Comparison of ENCODE assay signal across 22 cellular contexts in the genomic region with DNA sequence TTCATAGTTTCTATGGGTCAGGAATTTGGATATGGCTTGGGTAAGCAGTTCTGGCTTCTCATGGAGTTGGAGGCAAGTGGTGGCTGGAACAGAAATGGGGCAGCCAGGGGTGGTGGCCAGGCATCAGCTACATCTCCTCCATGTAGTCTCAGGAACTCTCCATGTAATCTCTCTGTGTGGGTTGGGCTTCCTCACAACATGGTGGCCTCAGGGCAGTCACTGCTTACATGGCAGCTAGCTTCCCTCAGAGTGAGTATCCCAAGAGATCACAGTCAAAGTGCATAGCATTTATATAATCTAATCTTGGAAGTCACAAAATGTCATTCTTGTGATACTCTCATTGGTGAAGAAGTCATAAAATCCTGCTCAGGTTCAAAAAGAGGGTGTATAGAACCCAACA. TPM values are rescaled to one million over a fixed set of nuclear protein-coding genes. Genes with fewer than 3 reads are reported as not detected.
DNase-seq lines count a peak whose midpoint lies in the region; ATAC-seq, FAIRE-seq and TF ChIP-seq lines count a peak whose summit lies in the region.
"Had no signal": no experiment of that assay in that cellular context is flagged by ENCODE, and none has a peak within 500 bp of the region (broad histone marks: within the 10 kb centered on the region; RNA-seq: fewer than 3 reads in every experiment).

No MANE protein-coding gene starts in this region.

- in situ Hi-C loops in GM12878 (cut with MboI), result no loop called here

- TF ChIP-seq CTCF in HCT116 (IDR thresholded peaks at IDR 0.05 in 2 of 3, conservative IDR thresholded peaks at IDR 0.05 in 1 of 3; ENCODE audit: borderline replicate concordance in 1 of 3, insufficient read depth in 1 of 3, low read depth in 2 of 3, low read length in 2 of 3), result no peak
- TF ChIP-seq CTCF in GM12878 (IDR thresholded peaks at IDR 0.05 in 2 of 3, conservative IDR thresholded peaks at IDR 0.05 in 1 of 3; ENCODE audit: control insufficient read depth in 2 of 3, extremely low read depth in 1 of 3, insufficient read depth in 1 of 3, low read depth in 3 of 3, low read length in 3 of 3), result no peak
- TF ChIP-seq CTCF in coronary artery (IDR thresholded peaks at IDR 0.05), result no peak
- TF ChIP-seq CTCF in lower leg skin (IDR thresholded peaks at IDR 0.05), result no peak

- H2AFZ ChIP-seq in HCT116 (ENCODE audit: low read depth, low read length, poor library complexity, severe bottlenecking), result no peak overlapping the region
- H2AFZ ChIP-seq in GM12878 (ENCODE audit: control insufficient read depth, low read depth, low read length), result no peak overlapping the region

- no peaks in the 10 kb centered on the region for H3K4me1 ChIP-seq in HCT116 (ENCODE audit: control insufficient read depth in 1 of 2, insufficient read depth in 2 of 2, low read length in 2 of 2)
- peaks cover 30% of the 10 kb centered on the region for H3K4me1 ChIP-seq in GM12878 (ENCODE audit: control insufficient read depth, insufficient read depth, low read length)
- H3K4me1 ChIP-seq: A549, Caco-2 had no signal

- H3K36me3 Mint-ChIP-seq in memory B cell, result peaks cover 34% of the 10 kb centered on the region

- H3K9me3 ChIP-seq in HCT116 (ENCODE audit: control insufficient read depth in 1 of 2, insufficient read depth in 1 of 2, low read depth in 1 of 2, low read length in 2 of 2), result peaks cover 0 to 10% of the 10 kb centered on the region in 2 experiments; a peak in 1 of 4 replicates
- no peaks in the 10 kb centered on the region; the same call in 2 of the 3 replicates for H3K9me3 ChIP-seq in GM12878 (replicated peaks; ENCODE audit: control insufficient read depth, insufficient read depth, low read length)
- H3K9me3 ChIP-seq: A549 had no signal

- no peak overlapping the region for H3K27ac ChIP-seq in HCT116 (ENCODE audit: low read depth, low read length)
- no peak overlapping the region for H3K27ac ChIP-seq in GM12878 (ENCODE audit: control insufficient read depth, insufficient read depth)
- no peak overlapping the region for H3K27ac ChIP-seq in coronary artery
- H3K27ac ChIP-seq: 22Rv1, A549, C4-2B had no signal

- peaks cover 7% of the 10 kb centered on the region for H3K9me3 Mint-ChIP-seq in memory B cell

- POLR2A ChIA-PET in HCT116 (lab: Charles Lee), result interaction anchor here (0.7 kb wide), 1 partner anchor 31 kb away, joined by 4 read pairs; no protein-coding TSS in a partner anchor
- POLR2A ChIA-PET in GM12878 (lab: Charles Lee), result no interaction called here

- no peak for TF ChIP-seq EP300 in GM12878 (IDR thresholded peaks at IDR 0.05; ENCODE audit: borderline replicate concordance in 1 of 2, control insufficient read depth in 1 of 2, low read depth in 2 of 2, low read length in 2 of 2)

- no peak overlapping the region for H3K4me2 ChIP-seq in HCT116 (ENCODE audit: low read length)
- H3K4me2 ChIP-seq in GM12878 (ENCODE audit: control insufficient read depth, insufficient read depth), result no peak overlapping the region
- H3K4me2 ChIP-seq: A549 had no signal

- H3K36me3 ChIP-seq in HCT116 (ENCODE audit: control insufficient read depth in 1 of 2, insufficient read depth in 2 of 2, low read length in 2 of 2) (no peaks in the 10 kb centered on the region), GM12878 (ENCODE audit: control insufficient read depth in 2 of 2, insufficient read depth in 2 of 2, low read length in 1 of 2) (peaks cover 0 to 11% of the 10 kb centered on the region in 2 experiments; a peak in 1 of 4 replicates)

- H4K20me1 ChIP-seq in HCT116 (ENCODE audit: insufficient read depth) (no peaks in the 10 kb centered on the region), GM12878 (ENCODE audit: control insufficient read depth, insufficient read depth) (no peaks in the 10 kb centered on the region)
- H4K20me1 ChIP-seq: BLaER1 treated with 17β-estradiol and CSF1 and Interleukin-3, amounts not matched to agents 10 nM and 100 nM had no signal

- H3K9me2 ChIP-seq in HCT116 (ENCODE audit: insufficient read depth), result no peaks in the 10 kb centered on the region

- RAD21 ChIA-PET in HCT116 (lab: Charles Lee; ENCODE audit: low non-redundant PET in 1 of 2, low total read pairs in 2 of 2, uncharacterized antibody in 2 of 2, unreplicated experiment in 2 of 2), result no interaction called here
- RAD21 ChIA-PET in GM12878 (lab: Charles Lee; ENCODE audit: unreplicated experiment), result interaction anchor here (1.3 to 1.9 kb wide), 3 partner anchors 16 to 80 kb away, joined by 3 to 10 read pairs (median 5); no protein-coding TSS in a partner anchor

- no peaks in the 10 kb centered on the region for H3K79me2 ChIP-seq in HCT116 (ENCODE audit: insufficient read depth, low read length)
- no peaks in the 10 kb centered on the region; the same call in 1 of the 2 replicates for H3K79me2 ChIP-seq in GM12878 (ENCODE audit: control insufficient read depth, insufficient read depth, low read length)

- H3K27me3 Mint-ChIP-seq in memory B cell, result no peaks in the 10 kb centered on the region
- H3K27me3 Mint-ChIP-seq: B cell; CD4-positive, alpha-beta memory T cell; CD8-positive, alpha-beta memory T cell had no signal

- TF ChIP-seq RAD21 in HCT116 (IDR thresholded peaks at IDR 0.05; ENCODE audit: low read depth), result no peak
- TF ChIP-seq RAD21 in GM12878 (IDR thresholded peaks at IDR 0.05; ENCODE audit: insufficient read depth, low read depth, low read length), result no peak

- H3K27ac Mint-ChIP-seq in memory B cell, result peak overlapping the region; percentile 58
- H3K27ac Mint-ChIP-seq: B cell had no signal

- H3K4me3 Mint-ChIP-seq in memory B cell, result no peak overlapping the region
- H3K4me3 Mint-ChIP-seq: B cell; CD8-positive, alpha-beta memory T cell had no signal

- intact Hi-C loops in HCT116 (cut with micrococcal nuclease) (no loop called here), GM12878 (cut with micrococcal nuclease; ENCODE audit: unreplicated experiment) (no loop called here), lower leg skin (cut with DNase I; ENCODE audit: low total_unique reads) (no loop called here)

- no TSS peak for BruUV-seq in HCT116 (replicated peaks; lab: Mats Ljungman, UMichigan)
- BruUV-seq in GM12878 (replicated peaks; lab: Mats Ljungman, UMichigan), result no TSS peak

- TF ChIP-seq POLR2A in HCT116 (IDR thresholded peaks at IDR 0.05; ENCODE audit: borderline replicate concordance, extremely low read depth, insufficient read depth, insufficient read length) (no peak), GM12878 (IDR thresholded peaks at IDR 0.05; ENCODE audit: low read depth, low read length) (no peak), lower leg skin (IDR thresholded peaks at IDR 0.05) (no peak)

- H3K9ac ChIP-seq in HCT116 (ENCODE audit: low read length) (no peak overlapping the region), GM12878 (ENCODE audit: control insufficient read depth, insufficient read depth, low read length) (no peak overlapping the region)
- H3K9ac ChIP-seq: BLaER1 treated with 17β-estradiol and CSF1 and Interleukin-3, amounts not matched to agents 10 nM and 100 nM had no signal

- no peak for FAIRE-seq in GM12878 (lab: Jason Lieb, UNC)
- FAIRE-seq: A549, D721Med, G401.6, GM12892, GM18507 had no signal

- H3K4me1 Mint-ChIP-seq in memory B cell, result peaks cover 20% of the 10 kb centered on the region

- no peaks in the 10 kb centered on the region for H3K27me3 ChIP-seq in HCT116 (ENCODE audit: insufficient read depth, low read length)
- H3K27me3 ChIP-seq in GM12878 (replicated peaks in 1 of 2; ENCODE audit: control insufficient read depth in 2 of 2, insufficient read depth in 2 of 2, low read length in 1 of 2), result no peaks in the 10 kb centered on the region
- H3K27me3 ChIP-seq: BLaER1 treated with 17β-estradiol and CSF1 and Interleukin-3, amounts not matched to agents 10 nM and 100 nM had no signal

- CTCF ChIA-PET in HCT116 (lab: Charles Lee), result no interaction called here
- CTCF ChIA-PET in GM12878 (lab: Yijun Ruan, JAX), result interaction anchor here (1.0 to 1.6 kb wide), 5 partner anchors 15 to 84 kb away, joined by 3 read pairs; no protein-coding TSS in a partner anchor

- no peak for DNase-seq in HCT116 (ENCODE audit: low read depth, low spot score)
- no peak for DNase-seq in GM12878 (ENCODE audit: low read depth, low spot score)
- no peak for DNase-seq in memory B cell (ENCODE audit: low spot score in 2 of 2)
- DNase-seq in coronary artery (ENCODE audit: low spot score), result no peak
- no peak for DNase-seq in NCI-H2107 treated with DMSO at 0.1 percent for 48 hours (lab: John Stamatoyannopoulos, UW; ENCODE audit: unreplicated experiment)
- DNase-seq in lower leg skin (ENCODE audit: low spot score in 2 of 2), result no peak
- DNase-seq: AML-193; Caco-2; Calu3; CD4-positive, alpha-beta memory T cell; CD8-positive, alpha-beta memory T cell; DMS79 treated with DMSO at 0.1 percent for 48 hours; GF-D8 had no signal

- SMC1A ChIA-PET in GM12878 (lab: Charles Lee; ENCODE audit: uncharacterized antibody, unreplicated experiment), result interaction anchor here (1.2 to 1.7 kb wide), 3 partner anchors 16 to 178 kb away, joined by 3 to 10 read pairs (median 4); no protein-coding TSS in a partner anchor

- no peak overlapping the region for H3K4me3 ChIP-seq in HCT116 (replicated peaks in 1 of 2; ENCODE audit: low read depth in 1 of 2, low read length in 2 of 2)
- H3K4me3 ChIP-seq in GM12878, result no peak overlapping the region
- H3K4me3 ChIP-seq in coronary artery, result no peak overlapping the region
- no peak overlapping the region for H3K4me3 ChIP-seq in lower leg skin (ENCODE audit: low read depth, poor library complexity, severe bottlenecking)
- H3K4me3 ChIP-seq: A549; BLaER1 treated with 17β-estradiol and CSF1 and Interleukin-3, amounts not matched to agents 10 nM and 100 nM had no signal

- ATAC-seq in HCT116 (no peak), GM12878 (no peak), memory B cell (ENCODE audit: low read depth) (no peak)
- ATAC-seq: A549 had no signal

RNA-seq across cellular contexts. Expression of a gene that starts 25.7 kb away (rescaled TPM):
- total RNA-seq in HCT116 (2021; ENCODE audit: unreplicated experiment) (6.6 TPM), GM12878 (2014; rRNA removed) (29.5 and 30.4 TPM in 2 replicates), GM12878 (2014; rRNA removed; fragmentation: Illumina TruSeq; extraction: Trizol) (32.2 and 32.3 TPM in 2 replicates), GM12878 (2021) (26.3 and 29.0 TPM in 2 replicates), lower leg skin (10 to 100 TPM; 13.2 to 18.6 (median 16.3) TPM)
- polyA plus RNA-seq in HCT116 (2012), result 5.4 and 6.1 TPM in 2 replicates
- 81.0 and 93.9 TPM in 2 replicates for total RNA-seq in GM12878 (2013; cell fraction: nucleolus; rRNA removed)
- polyA plus RNA-seq in GM12878 (2011; ENCODE audit: low read depth), result 21.6 TPM
- polyA plus RNA-seq in GM12878 (2011; rRNA removed) (65.9 and 71.7 TPM in 2 replicates), GM12878 (2014; fragmentation: Illumina TruSeq; extraction: Trizol) (40.0 and 42.3 TPM in 2 replicates), GM12878 (2014; fragmentation: Nextera tagmentation; extraction: Ambion mirVana) (10 to 100 TPM; 24.7 to 28.5 TPM), GM12878 (2014; rRNA removed) (24.3 and 29.2 TPM in 2 replicates), GM12878 (2016; fragmentation: Nextera tagmentation; extraction: Ambion mirVana) (10 to 100 TPM; 35.7 to 36.4 TPM)
- polyA plus RNA-seq in GM12878 (2011; cell fraction: cytosol; rRNA removed), result 42.6 and 46.8 TPM in 2 replicates
- 23.1 and 25.8 TPM in 2 replicates for polyA plus RNA-seq in GM12878 (2011; cell fraction: nucleus; rRNA removed)
- polyA plus RNA-seq in GM12878 (2012), result 20.0 and 23.8 TPM in 2 replicates
- polyA minus RNA-seq in GM12878 (2011; rRNA and poly(A)+ RNA removed), result 47.7 and 66.8 TPM in 2 replicates
- 9.9 and 15.5 TPM in 2 replicates for polyA minus RNA-seq in GM12878 (2011; cell fraction: cytosol; rRNA and poly(A)+ RNA removed)
- 23.2 and 32.4 TPM in 2 replicates for polyA minus RNA-seq in GM12878 (2011; cell fraction: nucleus; rRNA and poly(A)+ RNA removed)

RNA-seq across cellular contexts. Expression of a gene that starts 29.1 kb away (rescaled TPM):
- total RNA-seq in HCT116 (2021; ENCODE audit: unreplicated experiment) (30.5 TPM), GM12878 (2014; rRNA removed) (65.4 and 69.4 TPM in 2 replicates), GM12878 (2014; rRNA removed; fragmentation: Illumina TruSeq; extraction: Trizol) (32.7 and 34.9 TPM in 2 replicates), GM12878 (2021) (73.9 and 75.2 TPM in 2 replicates), lower leg skin (10 to 100 TPM; 36.7 to 53.4 (median 48.3) TPM)
- polyA plus RNA-seq in HCT116 (2012), result 19.3 and 20.5 TPM in 2 replicates
- total RNA-seq in GM12878 (2013; cell fraction: nucleolus; rRNA removed), result 88.8 and 93.7 TPM in 2 replicates
- 6.6 TPM for polyA plus RNA-seq in GM12878 (2011; ENCODE audit: low read depth)
- polyA plus RNA-seq in GM12878 (2011; rRNA removed) (36.4 and 44.1 TPM in 2 replicates), GM12878 (2014; fragmentation: Illumina TruSeq; extraction: Trizol) (22.4 and 26.2 TPM in 2 replicates), GM12878 (2014; fragmentation: Nextera tagmentation; extraction: Ambion mirVana) (10 to 100 TPM in 1 of 2 experiments, 1 to 10 TPM in 1; 6.2 to 19.5 TPM), GM12878 (2014; rRNA removed) (52.3 and 62.0 TPM in 2 replicates), GM12878 (2016; fragmentation: Nextera tagmentation; extraction: Ambion mirVana) (10 to 100 TPM in 1 of 2 experiments, 1 to 10 TPM in 1; 4.3 to 11.7 TPM)
- polyA plus RNA-seq in GM12878 (2011; cell fraction: cytosol; rRNA removed), result 32.3 and 38.9 TPM in 2 replicates
- 59.7 and 70.4 TPM in 2 replicates for polyA plus RNA-seq in GM12878 (2011; cell fraction: nucleus; rRNA removed)
- 24.5 and 28.7 TPM in 2 replicates for polyA plus RNA-seq in GM12878 (2012)
- polyA minus RNA-seq in GM12878 (2011; rRNA and poly(A)+ RNA removed), result 30.4 and 44.0 TPM in 2 replicates
- 24.5 TPM in 2 replicates for polyA minus RNA-seq in GM12878 (2011; cell fraction: cytosol; rRNA and poly(A)+ RNA removed)
- polyA minus RNA-seq in GM12878 (2011; cell fraction: nucleus; rRNA and poly(A)+ RNA removed), result 69.0 and 99.9 TPM in 2 replicates

RNA-seq across cellular contexts. Expression of a gene that starts 36.8 kb away (rescaled TPM):
- 21.2 TPM for total RNA-seq in HCT116 (2021; ENCODE audit: unreplicated experiment)
- 10.3 and 11.4 TPM in 2 replicates for polyA plus RNA-seq in HCT116 (2012)
- total RNA-seq in GM12878 (2013; cell fraction: nucleolus; rRNA removed), result 86.2 and 87.2 TPM in 2 replicates
- total RNA-seq in GM12878 (2014; rRNA removed), result 21.5 and 24.1 TPM in 2 replicates
- total RNA-seq in GM12878 (2014; rRNA removed; fragmentation: Illumina TruSeq; extraction: Trizol), result 18.7 and 20.3 TPM in 2 replicates
- total RNA-seq in GM12878 (2021), result 18.9 and 19.3 TPM in 2 replicates
- 6.6 TPM for polyA plus RNA-seq in GM12878 (2011; ENCODE audit: low read depth)
- 33.6 and 36.3 TPM in 2 replicates for polyA plus RNA-seq in GM12878 (2011; rRNA removed)
- 23.3 and 24.8 TPM in 2 replicates for polyA plus RNA-seq in GM12878 (2011; cell fraction: cytosol; rRNA removed)
- 19.2 and 20.8 TPM in 2 replicates for polyA plus RNA-seq in GM12878 (2011; cell fraction: nucleus; rRNA removed)
- 9.8 and 13.8 TPM in 2 replicates for polyA plus RNA-seq in GM12878 (2012)
- 17.2 and 19.6 TPM in 2 replicates for polyA plus RNA-seq in GM12878 (2014; fragmentation: Illumina TruSeq; extraction: Trizol)
- polyA plus RNA-seq in GM12878 (2014; fragmentation: Nextera tagmentation; extraction: Ambion mirVana), result 1 to 10 TPM; 4.7 to 6.2 TPM
- polyA plus RNA-seq in GM12878 (2014; rRNA removed), result 16.7 and 16.9 TPM in 2 replicates
- polyA plus RNA-seq in GM12878 (2016; fragmentation: Nextera tagmentation; extraction: Ambion mirVana), result 10 to 100 TPM; 13.3 to 15.5 TPM
- polyA minus RNA-seq in GM12878 (2011; rRNA and poly(A)+ RNA removed), result 44.5 and 47.5 TPM in 2 replicates
- polyA minus RNA-seq in GM12878 (2011; cell fraction: cytosol; rRNA and poly(A)+ RNA removed), result 12.0 and 14.5 TPM in 2 replicates
- 21.5 and 32.9 TPM in 2 replicates for polyA minus RNA-seq in GM12878 (2011; cell fraction: nucleus; rRNA and poly(A)+ RNA removed)
- total RNA-seq in lower leg skin, result 10 to 100 TPM; 25.0 to 32.8 (median 28.9) TPM
